ENCODE assay signal across 27 cellular contexts in the genomic region with DNA sequence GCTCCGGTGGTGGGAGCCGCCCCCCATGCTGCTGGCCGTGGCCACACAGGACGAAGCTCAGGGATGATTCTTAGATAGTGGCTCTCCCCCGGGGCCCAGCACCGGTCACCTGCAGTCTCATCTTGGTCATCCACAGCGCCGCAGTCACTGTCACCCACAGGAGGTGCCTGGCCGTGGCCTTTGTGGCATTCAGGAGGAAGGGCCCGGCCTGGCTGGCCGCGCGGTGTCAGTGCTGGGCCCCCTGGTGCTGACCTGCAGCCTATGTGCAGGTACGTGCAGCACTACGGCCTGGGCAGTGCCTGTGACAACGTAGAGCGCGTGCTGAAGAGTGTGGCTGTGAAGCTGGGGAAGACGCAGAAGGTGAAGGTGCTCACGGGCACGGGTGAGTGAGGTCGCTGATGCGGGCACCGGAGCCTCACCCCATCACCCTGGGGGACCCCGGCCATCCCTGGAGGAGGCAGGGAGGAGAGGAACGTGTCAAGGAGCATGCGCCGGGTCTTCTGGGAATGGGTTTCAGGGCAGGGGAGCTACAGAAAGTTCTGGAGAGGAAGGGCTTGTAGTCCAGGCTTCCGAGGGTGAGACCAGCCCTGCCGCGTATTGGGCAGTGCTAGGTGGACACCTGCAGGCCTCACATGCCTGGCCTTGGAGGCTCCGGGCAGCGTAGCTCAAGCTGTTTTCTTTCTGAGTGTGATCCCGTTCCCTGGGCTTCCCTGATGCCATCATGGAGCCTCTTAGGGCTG. TPM values are rescaled to one million over a fixed set of nuclear protein-coding genes. Genes with fewer than 3 reads are reported as not detected.
A peak's percentile ranks its signal among the peaks of the same experiment; 100 is the strongest.
DNase-seq lines count a peak whose midpoint lies in the region; ATAC-seq and TF ChIP-seq lines count a peak whose summit lies in the region.
"Had no signal": no experiment of that assay in that cellular context is flagged by ENCODE, and none has a peak within 500 bp of the region (broad histone marks: within the 10 kb centered on the region; RNA-seq: fewer than 3 reads in every experiment).

No MANE protein-coding gene starts in this region.

- DNase-seq in GM13976 (ENCODE audit: low spot score): peak; percentile 29
- no peak for DNase-seq in WTC11 (ENCODE audit: low spot score)
- DNase-seq in neural crest cell (ENCODE audit: low read depth, low spot score): no peak
- no peak for DNase-seq in ureter (ENCODE audit: low spot score)
- no peak for DNase-seq in DMS 273 treated with DMSO at 0.1 percent for 48 hours (lab: John Stamatoyannopoulos, UW)
- DNase-seq in activated CD4-positive, alpha-beta T cell treated with anti-CD3 and anti-CD28 coated beads, Interleukin-2, amount 10 ng/mL, durations not matched to agents 24 days and 14 days: no peak
- DNase-seq: ACHN; activated CD8-positive, alpha-beta memory T cell treated with anti-CD3 and anti-CD28 coated beads for 24 hours; activated gamma-delta T cell treated with Interleukin-2 at 50 U/mL for 16 hours; activated T-cell treated with anti-CD3 and anti-CD28 coated beads, Interleukin-2, amount 50 U/mL, for 24 hours; gastrocnemius medialis; hypothalamus; left ventricle myocardium superior; naive thymus-derived CD8-positive, alpha-beta T cell; NCI-H1092 treated with DMSO at 0.1 percent for 48 hours; NCI-H2029; NCI-H2227 treated with DMSO at 0.1 percent for 48 hours; NCI-H748 treated with DMSO at 0.1 percent for 48 hours; pancreas; stimulated activated CD4-positive, alpha-beta T cell treated with anti-CD3 and anti-CD28 coated beads, Interleukin-4, amount 100 ng/mL, for 4 hours; stimulated activated naive CD4-positive, alpha-beta T cell treated with Interleukin-2 at 50 U/mL for 16 hours; T-helper 17 cell; testis; uterus had no signal

- CTCF ChIA-PET in WTC11 (lab: Charles Lee): interaction anchor here (1.2 kb wide), 1 partner anchor 68 kb away, joined by 3 read pairs; no protein-coding TSS in a partner anchor

- H3K4me3 Mint-ChIP-seq in WTC11: no peak overlapping the region
- peak overlapping the region; percentile 23 for H3K4me3 Mint-ChIP-seq in neural crest cell
- no peak overlapping the region for H3K4me3 Mint-ChIP-seq in activated CD4-positive, alpha-beta T cell treated with anti-CD3 and anti-CD28 coated beads, Interleukin-2, amount 10 ng/mL, durations not matched to agents 24 days and 14 days
- H3K4me3 Mint-ChIP-seq: activated T-cell treated with anti-CD3 and anti-CD28 coated beads, Interleukin-2, amount 50 U/mL, for 24 hours; mesothelial cell of epicardium; naive thymus-derived CD8-positive, alpha-beta T cell; T-helper 17 cell had no signal

- in situ Hi-C loops in GM13976 (cut with MboI; ENCODE audit: low sequenced_read_pairs, unreplicated experiment): no loop called here

- TF ChIP-seq CTCF in GM13976 (IDR thresholded peaks at IDR 0.05; ENCODE audit: borderline replicate concordance, control extremely low read depth, extremely low read depth, insufficient read depth, missing control alignments): no peak
- TF ChIP-seq CTCF in WTC11 (IDR thresholded peaks at IDR 0.05): no peak
- no peak for TF ChIP-seq CTCF in neural crest cell (conservative IDR thresholded peaks at IDR 0.05)

- H3K27me3 Mint-ChIP-seq in WTC11 (ENCODE audit: low read depth): peaks cover 12% of the 10 kb centered on the region
- H3K27me3 Mint-ChIP-seq in neural crest cell (ENCODE audit: low read depth): peaks cover 27% of the 10 kb centered on the region
- peaks cover 4% of the 10 kb centered on the region for H3K27me3 Mint-ChIP-seq in activated CD4-positive, alpha-beta T cell treated with anti-CD3 and anti-CD28 coated beads, Interleukin-2, amount 10 ng/mL, durations not matched to agents 24 days and 14 days

- intact Hi-C loops in activated CD4-positive, alpha-beta T cell treated with anti-CD3 and anti-CD28 coated beads, Interleukin-2, amount 10 ng/mL, durations not matched to agents 24 days and 14 days (cut with micrococcal nuclease): no loop called here

- H3K27ac Mint-ChIP-seq in WTC11: peak overlapping the region; percentile 76
- H3K27ac Mint-ChIP-seq in neural crest cell (ENCODE audit: unreplicated experiment): no peak overlapping the region
- no peak overlapping the region for H3K27ac Mint-ChIP-seq in activated CD4-positive, alpha-beta T cell treated with anti-CD3 and anti-CD28 coated beads, Interleukin-2, amount 10 ng/mL, durations not matched to agents 24 days and 14 days
- H3K27ac Mint-ChIP-seq: activated T-cell treated with anti-CD3 and anti-CD28 coated beads, Interleukin-2, amount 50 U/mL, for 24 hours; mesothelial cell of epicardium; naive thymus-derived CD8-positive, alpha-beta T cell; T-helper 17 cell had no signal

- ATAC-seq in WTC11: no peak
- ATAC-seq: gastrocnemius medialis; left ventricle myocardium superior; naive thymus-derived CD8-positive, alpha-beta T cell; pancreas; right lobe of liver; T-helper 17 cell had no signal

- H3K4me1 Mint-ChIP-seq in WTC11: no peaks in the 10 kb centered on the region
- H3K4me1 Mint-ChIP-seq in neural crest cell: no peaks in the 10 kb centered on the region
- H3K4me1 Mint-ChIP-seq in activated CD4-positive, alpha-beta T cell treated with anti-CD3 and anti-CD28 coated beads, Interleukin-2, amount 10 ng/mL, durations not matched to agents 24 days and 14 days: no peaks in the 10 kb centered on the region
- H3K4me1 Mint-ChIP-seq: mesothelial cell of epicardium had no signal

- POLR2A ChIA-PET in WTC11 (lab: Charles Lee): interaction anchor here (0.6 kb wide), 1 partner anchor 180 kb away, joined by 3 read pairs; no protein-coding TSS in a partner anchor

- H3K36me3 Mint-ChIP-seq in WTC11 (peaks cover 20% of the 10 kb centered on the region), neural crest cell (ENCODE audit: low read depth) (peaks cover 21% of the 10 kb centered on the region)
- peaks cover 25% of the 10 kb centered on the region for H3K36me3 Mint-ChIP-seq in activated CD4-positive, alpha-beta T cell treated with anti-CD3 and anti-CD28 coated beads, Interleukin-2, amount 10 ng/mL, durations not matched to agents 24 days and 14 days (ENCODE audit: low read depth)

- H3K9me3 Mint-ChIP-seq in WTC11: peaks cover 10% of the 10 kb centered on the region
- H3K9me3 Mint-ChIP-seq in neural crest cell: peaks cover 6% of the 10 kb centered on the region
- peaks cover 11% of the 10 kb centered on the region for H3K9me3 Mint-ChIP-seq in activated CD4-positive, alpha-beta T cell treated with anti-CD3 and anti-CD28 coated beads, Interleukin-2, amount 10 ng/mL, durations not matched to agents 24 days and 14 days
- H3K9me3 Mint-ChIP-seq: activated T-cell treated with anti-CD3 and anti-CD28 coated beads, Interleukin-2, amount 50 U/mL, for 24 hours had no signal

TF ChIP-seq in WTC11, 78 proteins besides CTCF, POLR2A, EP300 and RAD21 (continues in another document):
- TF ChIP-seq, protein P1, sequence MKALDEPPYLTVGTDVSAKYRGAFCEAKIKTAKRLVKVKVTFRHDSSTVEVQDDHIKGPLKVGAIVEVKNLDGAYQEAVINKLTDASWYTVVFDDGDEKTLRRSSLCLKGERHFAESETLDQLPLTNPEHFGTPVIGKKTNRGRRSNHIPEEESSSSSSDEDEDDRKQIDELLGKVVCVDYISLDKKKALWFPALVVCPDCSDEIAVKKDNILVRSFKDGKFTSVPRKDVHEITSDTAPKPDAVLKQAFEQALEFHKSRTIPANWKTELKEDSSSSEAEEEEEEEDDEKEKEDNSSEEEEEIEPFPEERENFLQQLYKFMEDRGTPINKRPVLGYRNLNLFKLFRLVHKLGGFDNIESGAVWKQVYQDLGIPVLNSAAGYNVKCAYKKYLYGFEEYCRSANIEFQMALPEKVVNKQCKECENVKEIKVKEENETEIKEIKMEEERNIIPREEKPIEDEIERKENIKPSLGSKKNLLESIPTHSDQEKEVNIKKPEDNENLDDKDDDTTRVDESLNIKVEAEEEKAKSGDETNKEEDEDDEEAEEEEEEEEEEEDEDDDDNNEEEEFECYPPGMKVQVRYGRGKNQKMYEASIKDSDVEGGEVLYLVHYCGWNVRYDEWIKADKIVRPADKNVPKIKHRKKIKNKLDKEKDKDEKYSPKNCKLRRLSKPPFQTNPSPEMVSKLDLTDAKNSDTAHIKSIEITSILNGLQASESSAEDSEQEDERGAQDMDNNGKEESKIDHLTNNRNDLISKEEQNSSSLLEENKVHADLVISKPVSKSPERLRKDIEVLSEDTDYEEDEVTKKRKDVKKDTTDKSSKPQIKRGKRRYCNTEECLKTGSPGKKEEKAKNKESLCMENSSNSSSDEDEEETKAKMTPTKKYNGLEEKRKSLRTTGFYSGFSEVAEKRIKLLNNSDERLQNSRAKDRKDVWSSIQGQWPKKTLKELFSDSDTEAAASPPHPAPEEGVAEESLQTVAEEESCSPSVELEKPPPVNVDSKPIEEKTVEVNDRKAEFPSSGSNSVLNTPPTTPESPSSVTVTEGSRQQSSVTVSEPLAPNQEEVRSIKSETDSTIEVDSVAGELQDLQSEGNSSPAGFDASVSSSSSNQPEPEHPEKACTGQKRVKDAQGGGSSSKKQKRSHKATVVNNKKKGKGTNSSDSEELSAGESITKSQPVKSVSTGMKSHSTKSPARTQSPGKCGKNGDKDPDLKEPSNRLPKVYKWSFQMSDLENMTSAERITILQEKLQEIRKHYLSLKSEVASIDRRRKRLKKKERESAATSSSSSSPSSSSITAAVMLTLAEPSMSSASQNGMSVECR (CRISPR knock-in tag; IDR thresholded peaks at IDR 0.05; ENCODE audit: borderline replicate concordance): no peak

RNA-seq across cellular contexts. Expression of gene SPRN, which starts 5.0 kb away (rescaled TPM):
- total RNA-seq in WTC11 (2021) (0.27 to 0.59 TPM (median 0.32 TPM) in 3 replicates), neural crest cell (0.37 and 0.48 TPM in 2 replicates), ureter (not detected)
- total RNA-seq in activated CD4-positive, alpha-beta T cell treated with anti-CD3 and anti-CD28 coated beads, Interleukin-2, amount 10 ng/mL, durations not matched to agents 24 days and 14 days: not detected in 2 replicates
- total RNA-seq: bronchial epithelial cell; gastrocnemius medialis; left ventricle myocardium superior; naive thymus-derived CD8-positive, alpha-beta T cell; T-helper 17 cell had no signal

RNA-seq across cellular contexts. Expression of gene MTG1, which starts 25.4 kb away (rescaled TPM):
- total RNA-seq in WTC11 (2021) (51.8 to 63.0 TPM (median 53.0 TPM) in 3 replicates), neural crest cell (104 and 105 TPM in 2 replicates), ureter (66.2 TPM)
- total RNA-seq in activated CD4-positive, alpha-beta T cell treated with anti-CD3 and anti-CD28 coated beads, Interleukin-2, amount 10 ng/mL, durations not matched to agents 24 days and 14 days: 66.8 and 68.1 TPM in 2 replicates

RNA-seq across cellular contexts. Expression of gene SCART1, which starts 34.4 kb away (rescaled TPM):
- 0.57 to 1.2 TPM (median 1.1 TPM) in 3 replicates for total RNA-seq in WTC11 (2021)
- total RNA-seq in neural crest cell: 1.4 and 1.6 TPM in 2 replicates
- 5.3 TPM for total RNA-seq in ureter
- 0.76 and 0.77 TPM in 2 replicates for total RNA-seq in activated CD4-positive, alpha-beta T cell treated with anti-CD3 and anti-CD28 coated beads, Interleukin-2, amount 10 ng/mL, durations not matched to agents 24 days and 14 days

RNA-seq across cellular contexts. Expression of gene PAOX, which starts 40.3 kb away (rescaled TPM):
- total RNA-seq in WTC11 (2021): 3.6 to 5.6 TPM (median 5.2 TPM) in 3 replicates
- 8.8 and 9.7 TPM in 2 replicates for total RNA-seq in neural crest cell
- total RNA-seq in ureter: 5.2 TPM
- total RNA-seq in activated CD4-positive, alpha-beta T cell treated with anti-CD3 and anti-CD28 coated beads, Interleukin-2, amount 10 ng/mL, durations not matched to agents 24 days and 14 days: 9.3 and 9.4 TPM in 2 replicates

RNA-seq across cellular contexts. Expression of gene ECHS1, which starts 46.2 kb away (rescaled TPM):
- total RNA-seq in WTC11 (2021): 84.1 to 91.8 TPM (median 88.8 TPM) in 3 replicates
- 98.1 and 103 TPM in 2 replicates for total RNA-seq in neural crest cell
- total RNA-seq in ureter: 130 TPM
- 64.3 and 66.3 TPM in 2 replicates for total RNA-seq in activated CD4-positive, alpha-beta T cell treated with anti-CD3 and anti-CD28 coated beads, Interleukin-2, amount 10 ng/mL, durations not matched to agents 24 days and 14 days
